In genomic region chr4:7546152-7546808, GRCh38 we compare ENCODE assay signal across 2 cellular contexts.
TF ChIP-seq lines count a peak whose summit lies in the region.

No MANE protein-coding gene starts in this region.

TF ChIP-seq in IMR-90, 13 proteins besides CTCF, POLR2A, EP300 and RAD21:
- TF ChIP-seq, protein P1, sequence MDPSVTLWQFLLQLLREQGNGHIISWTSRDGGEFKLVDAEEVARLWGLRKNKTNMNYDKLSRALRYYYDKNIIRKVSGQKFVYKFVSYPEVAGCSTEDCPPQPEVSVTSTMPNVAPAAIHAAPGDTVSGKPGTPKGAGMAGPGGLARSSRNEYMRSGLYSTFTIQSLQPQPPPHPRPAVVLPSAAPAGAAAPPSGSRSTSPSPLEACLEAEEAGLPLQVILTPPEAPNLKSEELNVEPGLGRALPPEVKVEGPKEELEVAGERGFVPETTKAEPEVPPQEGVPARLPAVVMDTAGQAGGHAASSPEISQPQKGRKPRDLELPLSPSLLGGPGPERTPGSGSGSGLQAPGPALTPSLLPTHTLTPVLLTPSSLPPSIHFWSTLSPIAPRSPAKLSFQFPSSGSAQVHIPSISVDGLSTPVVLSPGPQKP (IDR thresholded peaks at IDR 0.05; ENCODE audit: borderline replicate concordance, low read depth, low read length) = no peak
- TF ChIP-seq BHLHE40 (IDR thresholded peaks at IDR 0.05; ENCODE audit: low read depth, low read length) = no peak
- TF ChIP-seq NFE2L2 (IDR thresholded peaks at IDR 0.05; ENCODE audit: low read depth, low read length) = no peak
- no peak for TF ChIP-seq CEBPB (IDR thresholded peaks at IDR 0.05; ENCODE audit: low read depth, low read length)
- TF ChIP-seq SMC3 (IDR thresholded peaks at IDR 0.05; ENCODE audit: low read depth, low read length) = no peak
- TF ChIP-seq RCOR1 (IDR thresholded peaks at IDR 0.05; ENCODE audit: insufficient replicate concordance, low read length) = no peak
- TF ChIP-seq USF2 (IDR thresholded peaks at IDR 0.05; ENCODE audit: low read depth, low read length) = no peak
- no peak for TF ChIP-seq MAZ (IDR thresholded peaks at IDR 0.05; ENCODE audit: borderline replicate concordance, low read depth, low read length)
- TF ChIP-seq RFX5 (IDR thresholded peaks at IDR 0.05; ENCODE audit: low read depth, low read length) = no peak
- TF ChIP-seq MAFK (IDR thresholded peaks at IDR 0.05; ENCODE audit: low read depth, low read length) = no peak
- no peak for TF ChIP-seq CHD1 (IDR thresholded peaks at IDR 0.05; ENCODE audit: low read depth, low read length)
- TF ChIP-seq MXI1 (IDR thresholded peaks at IDR 0.05; ENCODE audit: borderline replicate concordance, low read depth, low read length) = no peak
- no peak for TF ChIP-seq FOS (IDR thresholded peaks at IDR 0.05; ENCODE audit: low read depth, low read length)

TF ChIP-seq in H1, 55 proteins besides CTCF, POLR2A, EP300 and RAD21 (continued from another document):
- TF ChIP-seq, protein P2, sequence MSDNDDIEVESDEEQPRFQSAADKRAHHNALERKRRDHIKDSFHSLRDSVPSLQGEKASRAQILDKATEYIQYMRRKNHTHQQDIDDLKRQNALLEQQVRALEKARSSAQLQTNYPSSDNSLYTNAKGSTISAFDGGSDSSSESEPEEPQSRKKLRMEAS (IDR thresholded peaks at IDR 0.05) = no peak
TF ChIP-seq in H1: peak in this region for 0.
